ENCODE assay signal across 28 cellular contexts in genomic region chr13:64428196-64428595, GRCh38.
DNase-seq lines count a peak whose midpoint lies in the region; ATAC-seq and TF ChIP-seq lines count a peak whose summit lies in the region.
"Had no signal": no experiment of that assay in that cellular context is flagged by ENCODE, and none has a peak within 500 bp of the region (broad histone marks: within the 10 kb centered on the region; RNA-seq: fewer than 3 reads in every experiment).

No MANE protein-coding gene starts in this region.

- H3K4me3 Mint-ChIP-seq in neural progenitor cell: no peak overlapping the region
- H3K4me3 Mint-ChIP-seq: activated CD4-positive, alpha-beta T cell treated with anti-CD3 and anti-CD28 coated beads, Interleukin-2, amount 10 ng/mL, durations not matched to agents 24 days and 14 days; activated CD8-positive, alpha-beta memory T cell treated with anti-CD3 and anti-CD28 coated beads, Interleukin-2, amount 10 ng/mL, durations not matched to agents 7 days and 5 days; activated naive CD4-positive, alpha-beta T cell treated with anti-CD3 and anti-CD28 coated beads, Interleukin-2, amount 10 ng/mL, durations not matched to agents 7 days and 5 days; CD4-positive, CD25-positive, alpha-beta regulatory T cell; nephron progenitor cell; stimulated activated naive CD8-positive, alpha-beta T cell treated with anti-CD3 and anti-CD28 coated beads, Interleukin-15, amount 100 ng/mL, for 72 hours; T-helper 17 cell had no signal

- TF ChIP-seq CTCF in neural progenitor cell (IDR thresholded peaks at IDR 0.05) (no peak), omental fat pad (IDR thresholded peaks at IDR 0.05) (no peak)

- H3K79me2 ChIP-seq in Karpas-422 (ENCODE audit: low read length) (no peaks in the 10 kb centered on the region), neural progenitor cell (ENCODE audit: low read depth) (no peaks in the 10 kb centered on the region)
- H3K79me2 ChIP-seq: hepatocyte had no signal

- H3K4me2 ChIP-seq in Karpas-422 (ENCODE audit: low read depth, low read length, poor library complexity, severe bottlenecking) (no peak overlapping the region), neural progenitor cell (no peak overlapping the region)
- H3K4me2 ChIP-seq: hepatocyte, SK-N-SH had no signal

- H3K9me3 Mint-ChIP-seq in neural progenitor cell: no peaks in the 10 kb centered on the region
- H3K9me3 Mint-ChIP-seq: activated CD4-positive, alpha-beta T cell treated with anti-CD3 and anti-CD28 coated beads, Interleukin-2, amount 10 ng/mL, durations not matched to agents 24 days and 14 days; activated naive CD4-positive, alpha-beta T cell treated with anti-CD3 and anti-CD28 coated beads, Interleukin-2, amount 10 ng/mL, durations not matched to agents 7 days and 5 days; nephron progenitor cell; stimulated activated naive CD8-positive, alpha-beta T cell treated with anti-CD3 and anti-CD28 coated beads, Interleukin-15, amount 100 ng/mL, for 72 hours had no signal

- H3F3A ChIP-seq in neural progenitor cell (ENCODE audit: low read depth): no peaks in the 10 kb centered on the region

- H3K9me2 ChIP-seq in Karpas-422 (replicated peaks; ENCODE audit: insufficient read depth, low read length): no peaks in the 10 kb centered on the region
- H3K9me2 ChIP-seq: SK-N-SH had no signal

- H2AFZ ChIP-seq in Karpas-422 (ENCODE audit: low read length) (0 out of 2 replicates have a peak overlapping the region, but pooled peaks have one; percentile 69), neural progenitor cell (replicated peaks) (peak overlapping the region; percentile 27)
- H2AFZ ChIP-seq: hepatocyte had no signal

- ATAC-seq in GM21786 (IDR thresholded peaks at IDR 0.05; ENCODE audit: unreplicated experiment) (no peak), HG02642 (IDR thresholded peaks at IDR 0.05; ENCODE audit: poor library complexity, unreplicated experiment) (no peak), omental fat pad (ENCODE audit: low FRiP score) (no peak)
- ATAC-seq: activated CD8-positive, alpha-beta memory T cell treated with anti-CD3 and anti-CD28 coated beads, Interleukin-2, amount 10 ng/mL, durations not matched to agents 7 days and 5 days; left ventricle myocardium superior; right lobe of liver; stimulated activated naive CD8-positive, alpha-beta T cell treated with anti-CD3 and anti-CD28 coated beads, Interleukin-15, amount 100 ng/mL, for 72 hours; T-helper 17 cell had no signal

- no peak overlapping the region for H3K9ac ChIP-seq in Karpas-422 (ENCODE audit: low read length)
- no peak overlapping the region for H3K9ac ChIP-seq in neural progenitor cell
- H3K9ac ChIP-seq: SK-N-SH had no signal

- H4K20me1 ChIP-seq in Karpas-422 (ENCODE audit: insufficient read depth, low read depth, low read length) (no peaks in the 10 kb centered on the region), neural progenitor cell (ENCODE audit: low read depth) (no peaks in the 10 kb centered on the region)

- H3K4me3 ChIP-seq in Karpas-422 (ENCODE audit: low read length) (no peak overlapping the region), neural progenitor cell (no peak overlapping the region)
- H3K4me3 ChIP-seq: hepatocyte, right lobe of liver, tibial nerve had no signal

- H3K27me3 Mint-ChIP-seq in neural progenitor cell (ENCODE audit: insufficient read depth, low read depth): no peaks in the 10 kb centered on the region
- H3K27me3 Mint-ChIP-seq: activated CD4-positive, alpha-beta T cell treated with anti-CD3 and anti-CD28 coated beads, Interleukin-2, amount 10 ng/mL, durations not matched to agents 24 days and 14 days; activated CD8-positive, alpha-beta memory T cell treated with anti-CD3 and anti-CD28 coated beads, Interleukin-2, amount 10 ng/mL, durations not matched to agents 7 days and 5 days; activated naive CD4-positive, alpha-beta T cell treated with anti-CD3 and anti-CD28 coated beads, Interleukin-2, amount 10 ng/mL, durations not matched to agents 7 days and 5 days; CD4-positive, CD25-positive, alpha-beta regulatory T cell; stimulated activated naive CD8-positive, alpha-beta T cell treated with anti-CD3 and anti-CD28 coated beads, Interleukin-15, amount 100 ng/mL, for 72 hours; T-helper 17 cell had no signal

- H3K36me3 ChIP-seq in Karpas-422 (ENCODE audit: insufficient read depth, low read length) (no peaks in the 10 kb centered on the region), neural progenitor cell (no peaks in the 10 kb centered on the region)
- H3K36me3 ChIP-seq: right lobe of liver, tibial nerve had no signal

- H3K36me3 Mint-ChIP-seq in neural progenitor cell: no peaks in the 10 kb centered on the region
- H3K36me3 Mint-ChIP-seq: activated CD8-positive, alpha-beta memory T cell treated with anti-CD3 and anti-CD28 coated beads, Interleukin-2, amount 10 ng/mL, durations not matched to agents 7 days and 5 days; activated naive CD4-positive, alpha-beta T cell treated with anti-CD3 and anti-CD28 coated beads, Interleukin-2, amount 10 ng/mL, durations not matched to agents 7 days and 5 days; CD4-positive, CD25-positive, alpha-beta regulatory T cell had no signal

- H3K27ac ChIP-seq in Karpas-422 (ENCODE audit: low read length): no peak overlapping the region
- no peak overlapping the region for H3K27ac ChIP-seq in neural progenitor cell
- H3K27ac ChIP-seq: hepatocyte, right lobe of liver, tibial nerve had no signal

- DNase-seq in ELR (ENCODE audit: low read depth): peak; percentile 36
- no peak for DNase-seq in Karpas-422
- peak; percentile 18 for DNase-seq in dedifferentiated amniotic fluid mesenchymal stem cell (ENCODE audit: extremely low spot score)
- peak; percentile 4 for DNase-seq in neural progenitor cell (ENCODE audit: low spot score)
- no peak for DNase-seq in omental fat pad (ENCODE audit: low spot score)
- no peak for DNase-seq in NCI-H1105 (lab: John Stamatoyannopoulos, UW)
- DNase-seq: activated CD4-positive, alpha-beta T cell treated with anti-CD3 and anti-CD28 coated beads, Interleukin-2, amount 10 ng/mL, durations not matched to agents 24 days and 14 days; activated CD8-positive, alpha-beta memory T cell treated with anti-CD3 and anti-CD28 coated beads, Interleukin-2, amount 10 ng/mL, durations not matched to agents 7 days and 5 days; activated naive CD4-positive, alpha-beta T cell treated with anti-CD3 and anti-CD28 coated beads, Interleukin-2, amount 10 ng/mL, durations not matched to agents 7 days and 5 days; anterior cingulate cortex; caudate nucleus; CD4-positive, CD25-positive, alpha-beta regulatory T cell; dermis blood vessel endothelial cell; DMS 273 treated with DMSO at 0.1 percent for 48 hours; H7; left ventricle myocardium superior; NCI-H1092 treated with DMSO at 0.1 percent for 48 hours; NCI-H1930; NCI-H748 treated with DMSO at 0.1 percent for 48 hours; nephron progenitor cell; right lobe of liver; SK-N-SH; stimulated activated naive CD8-positive, alpha-beta T cell treated with anti-CD3 and anti-CD28 coated beads, Interleukin-15, amount 100 ng/mL, for 72 hours; T-helper 17 cell had no signal

- no peak overlapping the region for H3K27ac Mint-ChIP-seq in neural progenitor cell
- H3K27ac Mint-ChIP-seq: activated CD4-positive, alpha-beta T cell treated with anti-CD3 and anti-CD28 coated beads, Interleukin-2, amount 10 ng/mL, durations not matched to agents 24 days and 14 days; activated CD8-positive, alpha-beta memory T cell treated with anti-CD3 and anti-CD28 coated beads, Interleukin-2, amount 10 ng/mL, durations not matched to agents 7 days and 5 days; activated naive CD4-positive, alpha-beta T cell treated with anti-CD3 and anti-CD28 coated beads, Interleukin-2, amount 10 ng/mL, durations not matched to agents 7 days and 5 days; CD4-positive, CD25-positive, alpha-beta regulatory T cell; nephron progenitor cell; stimulated activated naive CD8-positive, alpha-beta T cell treated with anti-CD3 and anti-CD28 coated beads, Interleukin-15, amount 100 ng/mL, for 72 hours; T-helper 17 cell had no signal

- H3K4me1 Mint-ChIP-seq in neural progenitor cell: no peaks in the 10 kb centered on the region
- H3K4me1 Mint-ChIP-seq: activated CD4-positive, alpha-beta T cell treated with anti-CD3 and anti-CD28 coated beads, Interleukin-2, amount 10 ng/mL, durations not matched to agents 24 days and 14 days; activated CD8-positive, alpha-beta memory T cell treated with anti-CD3 and anti-CD28 coated beads, Interleukin-2, amount 10 ng/mL, durations not matched to agents 7 days and 5 days; activated naive CD4-positive, alpha-beta T cell treated with anti-CD3 and anti-CD28 coated beads, Interleukin-2, amount 10 ng/mL, durations not matched to agents 7 days and 5 days; CD4-positive, CD25-positive, alpha-beta regulatory T cell; nephron progenitor cell; stimulated activated naive CD8-positive, alpha-beta T cell treated with anti-CD3 and anti-CD28 coated beads, Interleukin-15, amount 100 ng/mL, for 72 hours; T-helper 17 cell had no signal

- H3K27me3 ChIP-seq in Karpas-422 (ENCODE audit: low read length) (no peaks in the 10 kb centered on the region), neural progenitor cell (no peaks in the 10 kb centered on the region)
- H3K27me3 ChIP-seq: hepatocyte, right lobe of liver, tibial nerve had no signal

- H3K4me1 ChIP-seq in Karpas-422 (ENCODE audit: low read length): no peaks in the 10 kb centered on the region
- H3K4me1 ChIP-seq in neural progenitor cell: no peaks in the 10 kb centered on the region
- H3K4me1 ChIP-seq: right lobe of liver, tibial nerve had no signal

- H3K9me3 ChIP-seq in Karpas-422 (ENCODE audit: low read length) (no peaks in the 10 kb centered on the region), neural progenitor cell (ENCODE audit: low read depth) (no peaks in the 10 kb centered on the region)
- H3K9me3 ChIP-seq: right lobe of liver, SK-N-SH, tibial nerve had no signal

Comparison
In these comparisons a context has a peak if more than half of its experiments do, and no peak if none do; other contexts are left out.
1. DNase-seq: peak in ELR (single experiment), dedifferentiated amniotic fluid mesenchymal stem cell (single experiment) and neural progenitor cell (single experiment); none in Karpas-422 (single experiment), omental fat pad (single experiment) and NCI-H1105 (single experiment).